ENCODE assay signal across 1 cellular context in genomic region chr14:63964063-63964462, GRCh38.
TF ChIP-seq lines count a peak whose summit lies in the region.

No MANE protein-coding gene starts in this region.

TF ChIP-seq in GM23338, 12 proteins besides CTCF, POLR2A, EP300 and RAD21 (continued from another document):
- TF ChIP-seq JUNB (IDR thresholded peaks at IDR 0.05; ENCODE audit: unreplicated experiment), result no peak
- no peak for TF ChIP-seq CREB1 (CRISPR knock-in tag; IDR thresholded peaks at IDR 0.05; ENCODE audit: low read depth)
